28 cellular contexts compared by ENCODE assay signal in the genomic region with DNA sequence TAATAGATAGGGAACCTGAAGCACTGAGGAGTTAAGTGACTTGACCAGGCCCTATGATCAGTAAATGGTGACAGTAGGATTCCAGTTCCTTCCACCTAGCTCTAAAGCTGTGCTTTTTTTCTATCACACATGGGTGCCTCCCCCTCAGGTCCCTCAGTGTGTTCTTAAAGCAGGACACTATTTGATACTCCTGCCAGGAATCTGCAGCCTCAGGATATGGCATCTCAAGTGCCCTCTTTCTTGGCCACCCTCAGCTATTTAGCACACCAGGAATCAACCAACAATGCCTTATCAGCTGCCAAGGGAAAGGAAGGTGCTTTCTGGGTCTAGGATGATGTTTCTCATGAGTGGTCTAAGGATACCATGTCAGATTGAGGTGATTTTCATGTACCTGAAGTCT.
"Had no signal": no experiment of that assay in that cellular context is flagged by ENCODE, and none has a peak within 500 bp of the region (broad histone marks: within the 10 kb centered on the region; RNA-seq: fewer than 3 reads in every experiment).

No MANE protein-coding gene starts in this region.

- H3K9me3 Mint-ChIP-seq: effector memory CD8-positive, alpha-beta T cell; immature natural killer cell; mesothelial cell of epicardium; natural killer cell treated with Interleukin-12 subunit alpha and Interleukin-12 subunit beta and Interleukin-15 and Interleukin-18, amount 100 ng/mL, for 72 hours; neural progenitor cell; stimulated activated memory B cell treated with anti-CD40 and anti-IgM and Interleukin-4, amounts not matched to agents 10 μg/mL and 1 μg/mL and 100 μg/mL, for 72 hours had no signal

- H3K4me1 ChIP-seq: neural progenitor cell, prostate gland, uterus had no signal

- H3K36me3 Mint-ChIP-seq: natural killer cell treated with Interleukin-12 subunit alpha and Interleukin-12 subunit beta and Interleukin-15 and Interleukin-18, amount 100 ng/mL, for 72 hours had no signal

- H3K27ac Mint-ChIP-seq: effector memory CD8-positive, alpha-beta T cell; immature natural killer cell; natural killer cell treated with Interleukin-12 subunit alpha and Interleukin-12 subunit beta and Interleukin-15 and Interleukin-18, amount 100 ng/mL, for 72 hours; neural progenitor cell; stimulated activated memory B cell treated with anti-CD40 and anti-IgM and Interleukin-4, amounts not matched to agents 10 μg/mL and 1 μg/mL and 100 μg/mL, for 72 hours had no signal

- H3K4me3 ChIP-seq: esophagus squamous epithelium, lower lobe of right lung, mucosa of descending colon, neural progenitor cell, prostate gland, right atrium auricular region, testis, tibial nerve, upper lobe of left lung, uterus had no signal

- H3K36me3 ChIP-seq: neural progenitor cell, uterus had no signal

- H3K27me3 ChIP-seq: esophagus squamous epithelium, neural progenitor cell, right atrium auricular region, testis, tibial nerve, upper lobe of left lung, uterus had no signal

- H3K4me3 Mint-ChIP-seq: effector memory CD8-positive, alpha-beta T cell; immature natural killer cell; mesothelial cell of epicardium; naive B cell; natural killer cell treated with Interleukin-12 subunit alpha and Interleukin-12 subunit beta and Interleukin-15 and Interleukin-18, amount 100 ng/mL, for 72 hours; neural progenitor cell; stimulated activated memory B cell treated with anti-CD40 and anti-IgM and Interleukin-4, amounts not matched to agents 10 μg/mL and 1 μg/mL and 100 μg/mL, for 72 hours had no signal

- DNase-seq: cortex of kidney; effector memory CD8-positive, alpha-beta T cell; erythroblast; esophagus squamous epithelium; hypothalamus; immature natural killer cell; islet precursor cell; kidney glomerular epithelial cell; left ventricle myocardium superior; lower lobe of right lung; mucosa of descending colon; naive B cell; stimulated activated CD4-positive, alpha-beta T cell treated with anti-CD3 and anti-CD28 coated beads, Interleukin-2, amount 100 ng/mL, for 24 hours; stimulated activated CD4-positive, alpha-beta T cell treated with anti-CD3 and anti-CD28 coated beads, Interleukin-4, amount 100 ng/mL, for 4 hours; stimulated activated naive CD8-positive, alpha-beta T cell treated with anti-CD3 and anti-CD28 coated beads, Interleukin-15, Interleukin-2, amounts not matched to agents 100 U/mL and 50 U/mL, for 24 hours; substantia nigra; testis; upper lobe of left lung; uterus had no signal

- H3K9me3 ChIP-seq: esophagus squamous epithelium, lower lobe of right lung, mucosa of descending colon, prostate gland, right atrium auricular region, testis, tibial nerve, upper lobe of left lung, uterus had no signal

- ATAC-seq: effector memory CD8-positive, alpha-beta T cell; left colon; lower lobe of right lung; mucosa of descending colon; sciatic nerve; stimulated activated memory B cell treated with anti-CD40 and anti-IgM and Interleukin-4, amounts not matched to agents 10 μg/mL and 1 μg/mL and 100 μg/mL, for 72 hours; stimulated activated naive CD8-positive, alpha-beta T cell treated with anti-CD3 and anti-CD28 coated beads, Interleukin-15, Interleukin-2, amounts not matched to agents 100 U/mL and 50 U/mL, for 24 hours had no signal

- H3K4me1 Mint-ChIP-seq: neural progenitor cell had no signal

- H3K27ac ChIP-seq: esophagus squamous epithelium, lower lobe of right lung, neural progenitor cell, prostate gland, right atrium auricular region, testis, tibial nerve, upper lobe of left lung, uterus had no signal

- H3K27me3 Mint-ChIP-seq: effector memory CD8-positive, alpha-beta T cell; naive B cell; natural killer cell treated with Interleukin-12 subunit alpha and Interleukin-12 subunit beta and Interleukin-15 and Interleukin-18, amount 100 ng/mL, for 72 hours; stimulated activated memory B cell treated with anti-CD40 and anti-IgM and Interleukin-4, amounts not matched to agents 10 μg/mL and 1 μg/mL and 100 μg/mL, for 72 hours had no signal
